ENCODE assay signal across 1 cellular context in the genomic region with DNA sequence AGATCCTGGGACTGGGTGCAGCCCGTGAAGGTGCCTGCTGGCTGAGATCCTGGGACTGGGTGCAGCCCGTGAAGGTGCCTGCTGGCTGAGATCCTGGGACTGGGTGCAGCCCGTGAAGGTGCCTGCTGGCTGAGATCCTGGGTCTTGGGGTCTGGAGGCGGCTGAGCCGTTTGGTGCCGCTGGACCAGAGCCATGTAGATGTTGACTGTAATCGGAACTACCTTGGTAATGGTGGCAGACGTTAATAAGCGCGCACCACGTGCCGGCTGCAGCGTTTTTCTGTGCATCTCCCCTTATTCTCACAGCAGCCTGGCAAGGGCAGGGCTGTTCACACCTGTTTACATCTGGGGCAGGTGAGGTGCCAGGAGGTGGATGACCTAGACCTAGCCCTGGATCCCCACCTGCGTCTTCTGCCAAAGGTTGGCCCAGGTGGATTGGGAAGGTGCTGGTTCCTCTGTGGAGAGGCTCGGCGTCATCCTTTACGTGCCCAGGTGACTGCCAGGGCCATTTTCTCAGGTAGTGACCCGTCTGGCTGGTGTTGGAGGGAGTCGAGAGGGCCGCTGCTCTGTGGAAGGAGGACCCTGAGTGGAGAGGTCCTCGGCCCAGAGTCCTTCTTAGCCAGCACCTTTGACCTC.
TF ChIP-seq lines count a peak whose summit lies in the region.

No MANE protein-coding gene starts in this region.

TF ChIP-seq in H1, 55 proteins besides CTCF, POLR2A, EP300 and RAD21 (continued from another document):
- TF ChIP-seq, protein P1, sequence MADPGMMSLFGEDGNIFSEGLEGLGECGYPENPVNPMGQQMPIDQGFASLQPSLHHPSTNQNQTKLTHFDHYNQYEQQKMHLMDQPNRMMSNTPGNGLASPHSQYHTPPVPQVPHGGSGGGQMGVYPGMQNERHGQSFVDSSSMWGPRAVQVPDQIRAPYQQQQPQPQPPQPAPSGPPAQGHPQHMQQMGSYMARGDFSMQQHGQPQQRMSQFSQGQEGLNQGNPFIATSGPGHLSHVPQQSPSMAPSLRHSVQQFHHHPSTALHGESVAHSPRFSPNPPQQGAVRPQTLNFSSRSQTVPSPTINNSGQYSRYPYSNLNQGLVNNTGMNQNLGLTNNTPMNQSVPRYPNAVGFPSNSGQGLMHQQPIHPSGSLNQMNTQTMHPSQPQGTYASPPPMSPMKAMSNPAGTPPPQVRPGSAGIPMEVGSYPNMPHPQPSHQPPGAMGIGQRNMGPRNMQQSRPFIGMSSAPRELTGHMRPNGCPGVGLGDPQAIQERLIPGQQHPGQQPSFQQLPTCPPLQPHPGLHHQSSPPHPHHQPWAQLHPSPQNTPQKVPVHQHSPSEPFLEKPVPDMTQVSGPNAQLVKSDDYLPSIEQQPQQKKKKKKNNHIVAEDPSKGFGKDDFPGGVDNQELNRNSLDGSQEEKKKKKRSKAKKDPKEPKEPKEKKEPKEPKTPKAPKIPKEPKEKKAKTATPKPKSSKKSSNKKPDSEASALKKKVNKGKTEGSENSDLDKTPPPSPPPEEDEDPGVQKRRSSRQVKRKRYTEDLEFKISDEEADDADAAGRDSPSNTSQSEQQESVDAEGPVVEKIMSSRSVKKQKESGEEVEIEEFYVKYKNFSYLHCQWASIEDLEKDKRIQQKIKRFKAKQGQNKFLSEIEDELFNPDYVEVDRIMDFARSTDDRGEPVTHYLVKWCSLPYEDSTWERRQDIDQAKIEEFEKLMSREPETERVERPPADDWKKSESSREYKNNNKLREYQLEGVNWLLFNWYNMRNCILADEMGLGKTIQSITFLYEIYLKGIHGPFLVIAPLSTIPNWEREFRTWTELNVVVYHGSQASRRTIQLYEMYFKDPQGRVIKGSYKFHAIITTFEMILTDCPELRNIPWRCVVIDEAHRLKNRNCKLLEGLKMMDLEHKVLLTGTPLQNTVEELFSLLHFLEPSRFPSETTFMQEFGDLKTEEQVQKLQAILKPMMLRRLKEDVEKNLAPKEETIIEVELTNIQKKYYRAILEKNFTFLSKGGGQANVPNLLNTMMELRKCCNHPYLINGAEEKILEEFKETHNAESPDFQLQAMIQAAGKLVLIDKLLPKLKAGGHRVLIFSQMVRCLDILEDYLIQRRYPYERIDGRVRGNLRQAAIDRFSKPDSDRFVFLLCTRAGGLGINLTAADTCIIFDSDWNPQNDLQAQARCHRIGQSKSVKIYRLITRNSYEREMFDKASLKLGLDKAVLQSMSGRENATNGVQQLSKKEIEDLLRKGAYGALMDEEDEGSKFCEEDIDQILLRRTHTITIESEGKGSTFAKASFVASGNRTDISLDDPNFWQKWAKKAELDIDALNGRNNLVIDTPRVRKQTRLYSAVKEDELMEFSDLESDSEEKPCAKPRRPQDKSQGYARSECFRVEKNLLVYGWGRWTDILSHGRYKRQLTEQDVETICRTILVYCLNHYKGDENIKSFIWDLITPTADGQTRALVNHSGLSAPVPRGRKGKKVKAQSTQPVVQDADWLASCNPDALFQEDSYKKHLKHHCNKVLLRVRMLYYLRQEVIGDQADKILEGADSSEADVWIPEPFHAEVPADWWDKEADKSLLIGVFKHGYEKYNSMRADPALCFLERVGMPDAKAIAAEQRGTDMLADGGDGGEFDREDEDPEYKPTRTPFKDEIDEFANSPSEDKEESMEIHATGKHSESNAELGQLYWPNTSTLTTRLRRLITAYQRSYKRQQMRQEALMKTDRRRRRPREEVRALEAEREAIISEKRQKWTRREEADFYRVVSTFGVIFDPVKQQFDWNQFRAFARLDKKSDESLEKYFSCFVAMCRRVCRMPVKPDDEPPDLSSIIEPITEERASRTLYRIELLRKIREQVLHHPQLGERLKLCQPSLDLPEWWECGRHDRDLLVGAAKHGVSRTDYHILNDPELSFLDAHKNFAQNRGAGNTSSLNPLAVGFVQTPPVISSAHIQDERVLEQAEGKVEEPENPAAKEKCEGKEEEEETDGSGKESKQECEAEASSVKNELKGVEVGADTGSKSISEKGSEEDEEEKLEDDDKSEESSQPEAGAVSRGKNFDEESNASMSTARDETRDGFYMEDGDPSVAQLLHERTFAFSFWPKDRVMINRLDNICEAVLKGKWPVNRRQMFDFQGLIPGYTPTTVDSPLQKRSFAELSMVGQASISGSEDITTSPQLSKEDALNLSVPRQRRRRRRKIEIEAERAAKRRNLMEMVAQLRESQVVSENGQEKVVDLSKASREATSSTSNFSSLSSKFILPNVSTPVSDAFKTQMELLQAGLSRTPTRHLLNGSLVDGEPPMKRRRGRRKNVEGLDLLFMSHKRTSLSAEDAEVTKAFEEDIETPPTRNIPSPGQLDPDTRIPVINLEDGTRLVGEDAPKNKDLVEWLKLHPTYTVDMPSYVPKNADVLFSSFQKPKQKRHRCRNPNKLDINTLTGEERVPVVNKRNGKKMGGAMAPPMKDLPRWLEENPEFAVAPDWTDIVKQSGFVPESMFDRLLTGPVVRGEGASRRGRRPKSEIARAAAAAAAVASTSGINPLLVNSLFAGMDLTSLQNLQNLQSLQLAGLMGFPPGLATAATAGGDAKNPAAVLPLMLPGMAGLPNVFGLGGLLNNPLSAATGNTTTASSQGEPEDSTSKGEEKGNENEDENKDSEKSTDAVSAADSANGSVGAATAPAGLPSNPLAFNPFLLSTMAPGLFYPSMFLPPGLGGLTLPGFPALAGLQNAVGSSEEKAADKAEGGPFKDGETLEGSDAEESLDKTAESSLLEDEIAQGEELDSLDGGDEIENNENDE (IDR thresholded peaks at IDR 0.05; ENCODE audit: insufficient replicate concordance, low read length) = no peak
- TF ChIP-seq ZNF274 (IDR thresholded peaks at IDR 0.05; ENCODE audit: borderline replicate concordance, extremely low read depth, low read length) (no peak), CREB1 (IDR thresholded peaks at IDR 0.05) (no peak), RBBP5 (IDR thresholded peaks at IDR 0.05; ENCODE audit: borderline replicate concordance, low read depth, low read length) (no peak), MAFK (IDR thresholded peaks at IDR 0.05; ENCODE audit: low read depth, low read length) (no peak), EGR1 (IDR thresholded peaks at IDR 0.05; ENCODE audit: borderline replicate concordance, low read depth, low read length) (no peak), SIN3A (conservative IDR thresholded peaks at IDR 0.05 in 1 of 2, IDR thresholded peaks at IDR 0.05 in 1 of 2; ENCODE audit: low read depth in 1 of 2, low read length in 2 of 2) (no peak), POLR2AphosphoS5 (IDR thresholded peaks at IDR 0.05; ENCODE audit: low read depth, low read length) (no peak), PHF8 (conservative IDR thresholded peaks at IDR 0.05; ENCODE audit: low read depth, low read length) (no peak)
TF ChIP-seq in H1: peak in this region for 0.
